In genomic region chr6:162149786-162150185, GRCh38 we compare ENCODE assay signal across 23 cellular contexts.
"Had no signal": no experiment of that assay in that cellular context is flagged by ENCODE, and none has a peak within 500 bp of the region (broad histone marks: within the 10 kb centered on the region; RNA-seq: fewer than 3 reads in every experiment).

No MANE protein-coding gene starts in this region.

- DNase-seq: dorsolateral prefrontal cortex; effector CD4-positive, alpha-beta T cell; hypothalamus; left cardiac atrium; left lung; mesenchymal stem cell; mucosa of descending colon; naive B cell; sigmoid colon; stimulated activated CD4-positive, alpha-beta T cell treated with anti-CD3 and anti-CD28 coated beads, Interleukin-2, amount 100 ng/mL, for 24 hours; stimulated activated CD4-positive, alpha-beta T cell treated with anti-CD3 and anti-CD28 coated beads, Interleukin-4, amount 100 ng/mL, for 24 hours; stimulated activated naive CD4-positive, alpha-beta T cell treated with Interleukin-2 at 50 U/mL for 16 hours; stomach; thyroid gland; trophoblast cell had no signal

- H3K4me1 ChIP-seq: left lung, prostate gland, right atrium auricular region, sigmoid colon, stomach, thyroid gland, vagina had no signal

- H3K36me3 ChIP-seq: left lung, neutrophil, prostate gland, right atrium auricular region, sigmoid colon, stomach, thyroid gland, vagina had no signal

- FAIRE-seq: frontal cortex, islet of Langerhans had no signal

- H3K27me3 ChIP-seq: dorsolateral prefrontal cortex, left lung, neutrophil, right atrium auricular region, sigmoid colon, stomach, thyroid gland, vagina had no signal

- H3K27ac ChIP-seq: left lung, neutrophil, prostate gland, right atrium auricular region, sigmoid colon, stomach, thyroid gland, vagina had no signal

- H3K4me3 ChIP-seq: dorsolateral prefrontal cortex, left lung, mucosa of descending colon, prostate gland, right atrium auricular region, sigmoid colon, stomach, thyroid gland, vagina had no signal

- H3K9me3 ChIP-seq: mucosa of descending colon, neutrophil, prostate gland, sigmoid colon, thyroid gland, vagina had no signal

- ATAC-seq: left cardiac atrium; left lung; mucosa of descending colon; natural killer cell treated with Interleukin-12 subunit alpha and Interleukin-12 subunit beta and Interleukin-15 and Interleukin-18, amount 100 ng/mL, for 72 hours; stimulated activated effector memory CD8-positive, alpha-beta T cell treated with anti-CD3 and anti-CD28 coated beads, Interleukin-12 subunit alpha, Interleukin-12 subunit beta, amount 100 ng/mL, for 72 hours had no signal
